Comparison of ENCODE assay signal across 9 cellular contexts in the genomic region with DNA sequence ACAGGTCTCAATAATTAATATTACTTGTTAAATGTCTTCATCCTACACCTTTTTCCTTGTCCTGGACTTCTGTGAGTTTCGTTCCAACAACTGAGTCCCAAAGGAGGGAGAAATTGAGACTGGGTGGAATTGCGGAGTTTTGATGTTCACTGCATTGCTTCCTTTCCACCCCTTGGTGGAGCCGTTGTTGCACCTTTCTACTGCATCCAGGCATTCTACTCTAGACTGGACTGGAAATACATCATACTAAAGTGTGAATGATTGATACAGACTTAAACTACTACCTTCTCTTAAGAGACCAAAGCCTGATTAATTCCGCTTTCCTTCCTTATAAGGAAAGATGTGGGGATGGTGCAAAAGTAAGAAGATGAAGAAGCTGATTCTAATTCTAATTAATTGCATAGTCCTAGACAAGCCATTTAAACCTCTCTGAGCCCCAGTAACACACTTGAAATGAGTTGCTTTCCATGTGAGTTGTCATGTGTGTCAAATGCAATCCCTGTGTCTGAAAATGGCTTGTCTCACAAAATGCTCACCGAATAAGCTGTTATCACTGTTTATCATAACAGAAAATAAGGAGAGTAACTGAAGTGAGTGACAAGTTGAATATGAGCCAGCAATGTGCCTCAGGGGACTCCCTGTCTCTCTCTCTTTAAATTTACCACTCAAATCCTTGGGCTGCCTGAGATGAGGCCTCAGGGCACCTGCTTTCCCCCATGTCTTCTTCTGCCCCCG.
DNase-seq lines count a peak whose midpoint lies in the region; TF ChIP-seq lines count a peak whose summit lies in the region.
"Had no signal": no experiment of that assay in that cellular context is flagged by ENCODE, and none has a peak within 500 bp of the region (broad histone marks: within the 10 kb centered on the region; RNA-seq: fewer than 3 reads in every experiment).

No MANE protein-coding gene starts in this region.

- no peaks in the 10 kb centered on the region for H3K4me1 ChIP-seq in iPS DF 6.9 (ENCODE audit: control insufficient read depth, insufficient read depth, low read length)

- H3K9me3 ChIP-seq in iPS DF 6.9 (ENCODE audit: control insufficient read depth, insufficient read depth, low read length) = no peaks in the 10 kb centered on the region

- H3K36me3 ChIP-seq in iPS DF 6.9 (ENCODE audit: control insufficient read depth, insufficient read depth, low read length) = no peaks in the 10 kb centered on the region

- H3K4me1 Mint-ChIP-seq in HFFc6 (ENCODE audit: low read depth) = no peaks in the 10 kb centered on the region

- H3K4me3 Mint-ChIP-seq in HFFc6 = no peak overlapping the region

- DNase-seq in CD1c-positive myeloid dendritic cell (ENCODE audit: extremely low spot score) = peak; percentile 6
- no peak for DNase-seq in HFFc6
- peak; percentile 37 for DNase-seq in RPMI8226
- peak; percentile 33 for DNase-seq in iPS DF 6.9 (ENCODE audit: low read depth, low spot score)
- DNase-seq in activated CD8-positive, alpha-beta memory T cell treated with anti-CD3 and anti-CD28 coated beads, Interleukin-2, amount 50 U/mL, for 48 hours = no peak
- no peak for DNase-seq in globus pallidus (ENCODE audit: low spot score)
- no peak for DNase-seq in SKM-1 treated with dmso at 0.1 percent for 144 hours (lab: John Stamatoyannopoulos, UW; ENCODE audit: unreplicated experiment)
- no peak for DNase-seq in GF-D8 (lab: John Stamatoyannopoulos, UW)
- DNase-seq: NCI-H1436 treated with DMSO at 0.1 percent for 48 hours had no signal

- no CpG with 5 or more reads among the region's 6 CpGs for WGBS in iPS DF 6.9 (ENCODE audit: insufficient coverage, insufficient read length)

- no peak overlapping the region for H3K27ac Mint-ChIP-seq in HFFc6

- H3K36me3 Mint-ChIP-seq in HFFc6 (ENCODE audit: low read depth) = no peaks in the 10 kb centered on the region

- no peaks in the 10 kb centered on the region; the same call in 1 of the 2 replicates for H3K27me3 Mint-ChIP-seq in HFFc6 (ENCODE audit: insufficient read depth)

- TF ChIP-seq CTCF in HFFc6 (IDR thresholded peaks at IDR 0.05) = peak; percentile 20; the same call in 1 of the 2 replicates

- no peak overlapping the region for H3K27ac ChIP-seq in iPS DF 6.9 (ENCODE audit: low read length)

- H3K9me3 Mint-ChIP-seq in HFFc6 = peaks cover 45% of the 10 kb centered on the region

- H3K27me3 ChIP-seq in iPS DF 6.9 (ENCODE audit: control insufficient read depth, insufficient read depth, low read length) = no peaks in the 10 kb centered on the region

- H3K4me3 ChIP-seq in iPS DF 6.9 (ENCODE audit: low read length) = no peak overlapping the region

Comparison
In these comparisons a context has a peak if more than half of its experiments do, and no peak if none do; other contexts are left out.
1. DNase-seq: peak in CD1c-positive myeloid dendritic cell (single experiment), RPMI8226 (single experiment) and iPS DF 6.9 (single experiment); none in HFFc6 (single experiment), activated CD8-positive, alpha-beta memory T cell treated with anti-CD3 and anti-CD28 coated beads, Interleukin-2, amount 50 U/mL, for 48 hours (single experiment), globus pallidus (single experiment), SKM-1 treated with dmso at 0.1 percent for 144 hours (single experiment) and GF-D8 (single experiment).